Comparison of ENCODE assay signal across 12 cellular contexts in the genomic region with DNA sequence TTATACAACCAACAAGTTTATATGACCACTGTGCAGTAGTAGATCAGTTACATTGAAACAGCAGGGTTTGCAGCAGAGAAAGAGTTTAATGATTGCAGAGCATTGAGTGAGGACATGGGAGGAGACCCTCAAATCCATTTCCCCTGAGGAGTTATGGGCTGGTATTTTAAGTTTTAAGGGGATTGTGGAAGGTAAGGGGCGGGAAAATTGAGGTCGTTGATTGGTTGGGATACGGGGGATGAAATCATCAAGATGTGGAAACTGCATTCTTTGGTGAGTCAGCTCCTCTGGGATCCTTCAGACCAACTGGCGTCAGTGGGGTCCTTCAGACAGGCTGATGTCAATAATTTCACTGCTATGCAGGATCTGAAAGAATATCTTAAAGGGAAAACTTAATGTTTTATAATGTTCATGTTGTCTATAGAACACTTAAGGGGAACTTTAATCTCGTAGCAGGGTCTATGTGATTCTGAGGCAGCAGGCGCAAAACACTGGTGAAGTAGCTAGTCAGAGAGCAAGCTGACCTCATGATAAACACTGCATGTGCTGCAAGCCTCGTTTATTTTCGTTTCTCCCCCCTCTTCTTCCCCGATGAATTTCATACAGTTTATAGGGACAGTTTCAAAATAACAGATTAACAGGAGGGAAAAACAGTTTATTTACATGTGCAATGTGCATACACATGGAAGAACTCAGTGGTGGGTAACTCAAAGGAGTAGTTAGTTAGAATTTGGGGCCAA. TPM values are rescaled to one million over a fixed set of nuclear protein-coding genes. Genes with fewer than 3 reads are reported as not detected.
DNase-seq lines count a peak whose midpoint lies in the region; ATAC-seq, FAIRE-seq and TF ChIP-seq lines count a peak whose summit lies in the region.
"Had no signal": no experiment of that assay in that cellular context is flagged by ENCODE, and none has a peak within 500 bp of the region (broad histone marks: within the 10 kb centered on the region; RNA-seq: fewer than 3 reads in every experiment).

No MANE protein-coding gene starts in this region.

- H3K36me3 ChIP-seq in mammary epithelial cell (ENCODE audit: insufficient read depth, low read length) (peaks cover 2% of the 10 kb centered on the region), SJCRH30 (no peaks in the 10 kb centered on the region)
- H3K36me3 ChIP-seq in naive thymus-derived CD4-positive, alpha-beta T cell (ENCODE audit: control insufficient read depth in 2 of 3, insufficient read depth in 3 of 3, low read length in 3 of 3) = peaks cover 0 to 6% (median 0%) of the 10 kb centered on the region in 3 experiments

- intact Hi-C loops in MCF 10A (cut with micrococcal nuclease) (no loop called here), mammary epithelial cell (cut with micrococcal nuclease) (no loop called here)
- intact Hi-C loops in naive thymus-derived CD4-positive, alpha-beta T cell (cut with micrococcal nuclease) = no loop called here

- peaks cover 34% of the 10 kb centered on the region for H3K36me3 Mint-ChIP-seq in MCF 10A (ENCODE audit: insufficient read depth, unreplicated experiment)
- H3K36me3 Mint-ChIP-seq in nephron progenitor cell (ENCODE audit: low read depth) = peaks cover 59% of the 10 kb centered on the region
- peaks cover 9 to 51% (median 36%) of the 10 kb centered on the region in 5 donors for H3K36me3 Mint-ChIP-seq in naive thymus-derived CD4-positive, alpha-beta T cell

- no peak overlapping the region for H3K4me3 ChIP-seq in mammary epithelial cell (replicated peaks in 1 of 3; ENCODE audit: insufficient read depth in 1 of 3, low read depth in 2 of 3, low read length in 3 of 3)
- no peak overlapping the region for H3K4me3 ChIP-seq in SJCRH30
- H3K4me3 ChIP-seq in naive thymus-derived CD4-positive, alpha-beta T cell (ENCODE audit: low read length) = no peak overlapping the region
- H3K4me3 ChIP-seq: spleen had no signal

- no peaks in the 10 kb centered on the region for H3K9me3 Mint-ChIP-seq in MCF 10A (ENCODE audit: unreplicated experiment)
- H3K9me3 Mint-ChIP-seq in nephron progenitor cell = peaks cover 18% of the 10 kb centered on the region
- H3K9me3 Mint-ChIP-seq in naive thymus-derived CD4-positive, alpha-beta T cell = peaks cover 0 to 4% (median 0%) of the 10 kb centered on the region in 11 donors
- H3K9me3 Mint-ChIP-seq: IgD-negative memory B cell had no signal

- H3K4me1 ChIP-seq in mammary epithelial cell (ENCODE audit: insufficient read depth, low read length) (no peaks in the 10 kb centered on the region), SJCRH30 (no peaks in the 10 kb centered on the region)
- H3K4me1 ChIP-seq in naive thymus-derived CD4-positive, alpha-beta T cell (ENCODE audit: control insufficient read depth in 2 of 2, insufficient read depth in 2 of 2, low read length in 2 of 2) = peaks cover 0 to 20% of the 10 kb centered on the region in 2 donors
- H3K4me1 ChIP-seq: spleen had no signal

- no peak overlapping the region for H3K4me3 Mint-ChIP-seq in MCF 10A (ENCODE audit: unreplicated experiment)
- no peak overlapping the region for H3K4me3 Mint-ChIP-seq in nephron progenitor cell
- H3K4me3 Mint-ChIP-seq in naive thymus-derived CD4-positive, alpha-beta T cell = no peak overlapping the region
- H3K4me3 Mint-ChIP-seq: IgD-negative memory B cell had no signal

- ATAC-seq in naive thymus-derived CD4-positive, alpha-beta T cell = no peak

- no peaks in the 10 kb centered on the region for H4K20me1 ChIP-seq in mammary epithelial cell (ENCODE audit: insufficient read depth, low read length)

- H3K4me1 Mint-ChIP-seq in MCF 10A (ENCODE audit: insufficient read depth, unreplicated experiment) (peaks cover 11% of the 10 kb centered on the region), nephron progenitor cell (no peaks in the 10 kb centered on the region)
- H3K4me1 Mint-ChIP-seq in naive thymus-derived CD4-positive, alpha-beta T cell = peaks cover 0 to 7% (median 0%) of the 10 kb centered on the region in 7 donors

- H3K27ac Mint-ChIP-seq in MCF 10A (ENCODE audit: low read depth, unreplicated experiment) (no peak overlapping the region), nephron progenitor cell (no peak overlapping the region)
- no peak overlapping the region for H3K27ac Mint-ChIP-seq in naive thymus-derived CD4-positive, alpha-beta T cell
- H3K27ac Mint-ChIP-seq: IgD-negative memory B cell had no signal

- CTCF ChIA-PET in MCF 10A (lab: Yijun Ruan, JAX) = no interaction called here
- CTCF ChIA-PET in mammary epithelial cell (lab: Charles Lee; ENCODE audit: low non-redundant PET) = no interaction called here
- CTCF ChIA-PET in naive thymus-derived CD4-positive, alpha-beta T cell (lab: Charles Lee) = interaction anchor here (0.6 to 0.7 kb wide), 2 partner anchors 107 to 438 kb away, joined by 3 to 4 read pairs; no protein-coding TSS in a partner anchor

- H3K27me3 Mint-ChIP-seq in MCF 10A (ENCODE audit: insufficient read depth, unreplicated experiment) = no peaks in the 10 kb centered on the region
- H3K27me3 Mint-ChIP-seq in nephron progenitor cell (ENCODE audit: low read depth, poor library complexity) = no peaks in the 10 kb centered on the region
- no peaks in the 10 kb centered on the region for H3K27me3 Mint-ChIP-seq in naive thymus-derived CD4-positive, alpha-beta T cell
- H3K27me3 Mint-ChIP-seq: IgD-negative memory B cell had no signal

- dilution Hi-C loops in mammary epithelial cell (cut with HindIII; ENCODE audit: low sequenced_read_pairs) = no loop called here

- 92% methylated on average over 9 of the region's 9 CpGs for WGBS in mammary epithelial cell (ENCODE audit: low coverage, missing lambda C conversion rate)

- POLR2A ChIA-PET in MCF 10A (lab: Yijun Ruan, JAX) = interaction anchor here (1.4 kb wide), 1 partner anchor 12 kb away, joined by 5 read pairs; no protein-coding TSS in a partner anchor
- POLR2A ChIA-PET in naive thymus-derived CD4-positive, alpha-beta T cell (lab: Charles Lee) = interaction anchor here (0.6 kb wide), 1 partner anchor 365 kb away, joined by 3 read pairs; no protein-coding TSS in a partner anchor

- TF ChIP-seq CTCF in MCF 10A (IDR thresholded peaks at IDR 0.05; ENCODE audit: unreplicated experiment) (no peak), mammary epithelial cell (conservative IDR thresholded peaks at IDR 0.05 in 1 of 2, IDR thresholded peaks at IDR 0.05 in 1 of 2; ENCODE audit: extremely low read depth in 1 of 2, insufficient read depth in 1 of 2, low read depth in 1 of 2, low read length in 2 of 2) (no peak), nephron progenitor cell (IDR thresholded peaks at IDR 0.05) (no peak)

- H3K9ac ChIP-seq in mammary epithelial cell (ENCODE audit: insufficient read depth, low read length) = no peak overlapping the region

- H3K9me3 ChIP-seq in mammary epithelial cell (replicated peaks; ENCODE audit: insufficient read depth, low read length) (no peaks in the 10 kb centered on the region), SJCRH30 (replicated peaks) (no peaks in the 10 kb centered on the region)
- no peaks in the 10 kb centered on the region for H3K9me3 ChIP-seq in naive thymus-derived CD4-positive, alpha-beta T cell (ENCODE audit: control insufficient read depth in 2 of 3, low read length in 3 of 3)
- H3K9me3 ChIP-seq: spleen had no signal

- no peak overlapping the region for H3K27ac ChIP-seq in mammary epithelial cell (ENCODE audit: insufficient read depth, low read depth, low read length)
- H3K27ac ChIP-seq in SJCRH30 = no peak overlapping the region
- no peak overlapping the region for H3K27ac ChIP-seq in naive thymus-derived CD4-positive, alpha-beta T cell (ENCODE audit: low read depth, low read length)
- H3K27ac ChIP-seq: spleen had no signal

- H3K27me3 ChIP-seq in mammary epithelial cell (ENCODE audit: insufficient read depth, low read length) (no peaks in the 10 kb centered on the region), SJCRH30 (no peaks in the 10 kb centered on the region)
- no peaks in the 10 kb centered on the region for H3K27me3 ChIP-seq in naive thymus-derived CD4-positive, alpha-beta T cell (ENCODE audit: control insufficient read depth in 2 of 2, insufficient read depth in 2 of 2, low read length in 2 of 2)
- H3K27me3 ChIP-seq: spleen had no signal

- DNase-seq in MCF 10A (ENCODE audit: unreplicated experiment) = peak; percentile 79
- DNase-seq in mammary epithelial cell = no peak
- peak; percentile 9 to 11 for DNase-seq in SJCRH30
- peak; percentile 94 for DNase-seq in fibroblast of peridontal ligament (ENCODE audit: extremely low read depth)
- peak; percentile 69 for DNase-seq in urothelium cell line (ENCODE audit: low spot score)
- DNase-seq in nephron progenitor cell = no peak
- no peak for DNase-seq in T-helper 9 cell
- DNase-seq in naive thymus-derived CD4-positive, alpha-beta T cell = no peak
- DNase-seq: head of caudate nucleus, NCI-H510A, spleen had no signal

- H2AFZ ChIP-seq in mammary epithelial cell (ENCODE audit: low read depth, low read length) = no peak overlapping the region

- H3K79me2 ChIP-seq in mammary epithelial cell (ENCODE audit: insufficient read depth, low read length) = no peaks in the 10 kb centered on the region

- BruUV-seq in MCF 10A (replicated peaks; lab: Mats Ljungman, UMichigan) (no TSS peak), mammary epithelial cell (replicated peaks; lab: Mats Ljungman, UMichigan) (no TSS peak)

- in situ Hi-C loops in mammary epithelial cell (cut with MboI; ENCODE audit: low sequenced_read_pairs in 2 of 2) = no loop called here

- FAIRE-seq in urothelium cell line (lab: Jason Lieb, UNC) = no peak

- H3K4me2 ChIP-seq in mammary epithelial cell (ENCODE audit: insufficient read depth, low read depth, low read length) = no peak overlapping the region

RNA-seq across cellular contexts. Expression of gene BACE1-AS, which starts 17.4 kb away (rescaled TPM):
- total RNA-seq in MCF 10A (2022) = 6.9 and 8.8 TPM in 2 replicates
- 1 to 10 TPM; 2.8 to 5.9 TPM for total RNA-seq in mammary epithelial cell
- 2.2 TPM for polyA plus RNA-seq in mammary epithelial cell
- polyA minus RNA-seq in mammary epithelial cell = 3.6 TPM
- total RNA-seq in SJCRH30 (2014; rRNA removed; shearing (Covaris generic)) = 4.2 and 4.7 TPM in 2 replicates
- total RNA-seq in naive thymus-derived CD4-positive, alpha-beta T cell = 10 to 100 TPM in 2 of 5 experiments, 1 to 10 TPM in 3; 4.2 to 13.2 (median 7.7) TPM
- 1 to 10 TPM in 1 of 2 donors, under 1 TPM in 1; 0.82 to 1.5 TPM for polyA plus RNA-seq in naive thymus-derived CD4-positive, alpha-beta T cell

RNA-seq across cellular contexts. Expression of gene RNF214, which starts 41.2 kb away (rescaled TPM):
- total RNA-seq in MCF 10A (2022) (23.3 TPM in 2 replicates), mammary epithelial cell (10 to 100 TPM; 10.3 to 22.4 TPM)
- polyA plus RNA-seq in mammary epithelial cell = 8.5 TPM
- 34.6 TPM for polyA minus RNA-seq in mammary epithelial cell
- 9.5 and 12.4 TPM in 2 replicates for total RNA-seq in SJCRH30 (2014; rRNA removed; shearing (Covaris generic))
- total RNA-seq in naive thymus-derived CD4-positive, alpha-beta T cell = 10 to 100 TPM; 16.6 to 36.0 (median 24.0) TPM
- 10 to 100 TPM in 1 of 2 donors, 1 to 10 TPM in 1; 9.7 to 10.2 TPM for polyA plus RNA-seq in naive thymus-derived CD4-positive, alpha-beta T cell

RNA-seq across cellular contexts. Expression of gene PCSK7, which starts 41.8 kb away (rescaled TPM):
- 58.6 and 61.8 TPM in 2 replicates for total RNA-seq in MCF 10A (2022)
- 10 to 100 TPM; 48.8 to 80.9 TPM for total RNA-seq in mammary epithelial cell
- 39.1 TPM for polyA plus RNA-seq in mammary epithelial cell
- polyA minus RNA-seq in mammary epithelial cell = 37.9 TPM
- total RNA-seq in SJCRH30 (2014; rRNA removed; shearing (Covaris generic)) = 9.9 and 12.6 TPM in 2 replicates
- 100 to 1,000 TPM; 196 to 319 (median 312) TPM for total RNA-seq in naive thymus-derived CD4-positive, alpha-beta T cell
- 10 to 100 TPM; 45.4 to 71.4 TPM for polyA plus RNA-seq in naive thymus-derived CD4-positive, alpha-beta T cell

RNA-seq across cellular contexts. Expression of gene BACE1, which starts 42.3 kb away (rescaled TPM):
- total RNA-seq in MCF 10A (2022) (15.8 and 18.1 TPM in 2 replicates), mammary epithelial cell (10 to 100 TPM; 18.2 to 20.7 TPM)
- 26.7 TPM for polyA plus RNA-seq in mammary epithelial cell
- 30.7 TPM for polyA minus RNA-seq in mammary epithelial cell
- 2.3 and 3.0 TPM in 2 replicates for total RNA-seq in SJCRH30 (2014; rRNA removed; shearing (Covaris generic))
- 1 to 10 TPM in 1 of 5 experiments, under 1 TPM in 4; 0.27 to 2.0 (median 0.34) TPM for total RNA-seq in naive thymus-derived CD4-positive, alpha-beta T cell
- polyA plus RNA-seq in naive thymus-derived CD4-positive, alpha-beta T cell = under 1 TPM; 0.23 to 0.37 TPM
- polyA plus RNA-seq: IgD-negative memory B cell had no signal

RNA-seq across cellular contexts. Expression of gene CEP164, which starts 53.9 kb away (rescaled TPM):
- total RNA-seq in MCF 10A (2022) (47.4 and 49.9 TPM in 2 replicates), mammary epithelial cell (10 to 100 TPM; 32.3 to 53.9 TPM)
- polyA plus RNA-seq in mammary epithelial cell = 19.2 TPM
- polyA minus RNA-seq in mammary epithelial cell = 51.7 TPM
- total RNA-seq in SJCRH30 (2014; rRNA removed; shearing (Covaris generic)) = 12.6 and 13.5 TPM in 2 replicates
- 10 to 100 TPM; 36.6 to 47.6 (median 36.8) TPM for total RNA-seq in naive thymus-derived CD4-positive, alpha-beta T cell
- 10 to 100 TPM; 16.2 to 24.9 TPM for polyA plus RNA-seq in naive thymus-derived CD4-positive, alpha-beta T cell

Comparison
In these comparisons a context has a peak if more than half of its experiments do, and no peak if none do; other contexts are left out.
1. DNase-seq: peak in MCF 10A (single experiment), SJCRH30 (2 of 2), fibroblast of peridontal ligament (single experiment) and urothelium cell line (single experiment); none in mammary epithelial cell (single experiment), nephron progenitor cell (single experiment), T-helper 9 cell (single experiment) and naive thymus-derived CD4-positive, alpha-beta T cell (0 of 9).